ENCODE assay signal across 1 cellular context in the genomic region with DNA sequence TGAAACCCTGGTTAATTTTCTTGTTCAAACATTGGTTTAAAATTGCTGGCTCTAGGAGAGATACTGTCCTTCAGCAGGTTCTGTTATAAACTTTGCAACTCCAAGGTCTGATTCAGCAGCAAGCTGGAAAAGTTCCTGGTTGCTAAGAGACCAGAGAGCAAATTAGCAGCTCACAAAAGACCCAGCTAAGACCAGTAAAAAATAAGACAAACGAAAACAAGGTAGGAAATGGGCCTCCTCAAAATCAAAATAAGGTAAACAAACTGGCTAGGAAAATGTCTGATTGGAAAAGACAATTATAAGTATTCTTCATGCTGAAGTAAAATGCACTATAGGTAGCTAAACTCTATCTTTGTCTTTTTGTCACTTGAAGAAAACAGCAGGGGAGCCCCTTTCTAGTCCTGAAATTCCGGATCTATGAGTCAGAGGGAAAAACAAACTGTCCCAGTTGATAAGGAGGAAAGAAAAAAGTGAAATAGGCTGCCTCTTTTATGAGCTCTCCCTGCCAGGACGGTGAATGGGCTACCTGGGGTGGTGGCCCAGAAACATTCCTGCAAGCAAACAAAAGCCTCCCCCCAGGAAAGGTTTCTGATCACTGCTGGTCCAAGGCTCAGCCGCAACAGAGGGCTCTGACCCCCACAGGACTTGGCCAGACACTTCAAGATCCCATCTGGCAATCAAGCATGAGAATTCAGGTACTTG.
TF ChIP-seq lines count a peak whose summit lies in the region.

No MANE protein-coding gene starts in this region.

TF ChIP-seq in K562, 482 proteins besides CTCF, POLR2A, EP300 and RAD21 (continued from another document):
- TF ChIP-seq RNF219 (CRISPR knock-in tag; IDR thresholded peaks at IDR 0.05) (no peak), POLR3A (IDR thresholded peaks at IDR 0.05; ENCODE audit: borderline replicate concordance, extremely low read depth, insufficient read depth, insufficient read length) (no peak), GATAD2B (IDR thresholded peaks at IDR 0.05; ENCODE audit: borderline replicate concordance) (0 out of 2 replicates have a peak, but pooled peaks have one; percentile 39), ZBTB33 (CRISPR knock-in tag; IDR thresholded peaks at IDR 0.05) (no peak), ILF3 (IDR thresholded peaks at IDR 0.05; ENCODE audit: borderline replicate concordance) (no peak), FOXK2 (conservative IDR thresholded peaks at IDR 0.05 in 1 of 2, IDR thresholded peaks at IDR 0.05 in 1 of 2; ENCODE audit: low read depth in 2 of 2) (peak; percentile 22 to 41; a peak in 2 of 4 replicates), ZNF274 (IDR thresholded peaks at IDR 0.05; ENCODE audit: borderline replicate concordance, low read depth, low read length) (no peak), ZNF384 (IDR thresholded peaks at IDR 0.05; ENCODE audit: low read depth, low read length) (peak; percentile 26; the same call in 1 of the 2 replicates), KDM1A (IDR thresholded peaks at IDR 0.05) (peak in 1 of 2 experiments; percentile 46; a peak in 1 of 4 replicates), HNRNPLL (IDR thresholded peaks at IDR 0.05; ENCODE audit: low read depth, low read length, poor library complexity, severe bottlenecking) (no peak), LEF1 (IDR thresholded peaks at IDR 0.05) (0 out of 2 replicates have a peak, but pooled peaks have one; percentile 41), ATF2 (CRISPR knock-in tag; IDR thresholded peaks at IDR 0.05) (no peak), FOXJ3 (CRISPR knock-in tag; IDR thresholded peaks at IDR 0.05) (no peak), HDAC2 (IDR thresholded peaks at IDR 0.05) (peak; percentile 41; the same call in 1 of the 2 replicates), CEBPB (tag; IDR thresholded peaks at IDR 0.05) (no peak), FOS (IDR thresholded peaks at IDR 0.05; ENCODE audit: extremely low read depth, insufficient read length) (peak; percentile 20), ZNF655 (CRISPR knock-in tag; IDR thresholded peaks at IDR 0.05) (no peak)
- TF ChIP-seq, protein P1, sequence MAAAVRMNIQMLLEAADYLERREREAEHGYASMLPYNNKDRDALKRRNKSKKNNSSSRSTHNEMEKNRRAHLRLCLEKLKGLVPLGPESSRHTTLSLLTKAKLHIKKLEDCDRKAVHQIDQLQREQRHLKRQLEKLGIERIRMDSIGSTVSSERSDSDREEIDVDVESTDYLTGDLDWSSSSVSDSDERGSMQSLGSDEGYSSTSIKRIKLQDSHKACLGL (CRISPR knock-in tag; IDR thresholded peaks at IDR 0.05; ENCODE audit: borderline replicate concordance, poor library complexity, severe bottlenecking): no peak
- TF ChIP-seq, protein P2, sequence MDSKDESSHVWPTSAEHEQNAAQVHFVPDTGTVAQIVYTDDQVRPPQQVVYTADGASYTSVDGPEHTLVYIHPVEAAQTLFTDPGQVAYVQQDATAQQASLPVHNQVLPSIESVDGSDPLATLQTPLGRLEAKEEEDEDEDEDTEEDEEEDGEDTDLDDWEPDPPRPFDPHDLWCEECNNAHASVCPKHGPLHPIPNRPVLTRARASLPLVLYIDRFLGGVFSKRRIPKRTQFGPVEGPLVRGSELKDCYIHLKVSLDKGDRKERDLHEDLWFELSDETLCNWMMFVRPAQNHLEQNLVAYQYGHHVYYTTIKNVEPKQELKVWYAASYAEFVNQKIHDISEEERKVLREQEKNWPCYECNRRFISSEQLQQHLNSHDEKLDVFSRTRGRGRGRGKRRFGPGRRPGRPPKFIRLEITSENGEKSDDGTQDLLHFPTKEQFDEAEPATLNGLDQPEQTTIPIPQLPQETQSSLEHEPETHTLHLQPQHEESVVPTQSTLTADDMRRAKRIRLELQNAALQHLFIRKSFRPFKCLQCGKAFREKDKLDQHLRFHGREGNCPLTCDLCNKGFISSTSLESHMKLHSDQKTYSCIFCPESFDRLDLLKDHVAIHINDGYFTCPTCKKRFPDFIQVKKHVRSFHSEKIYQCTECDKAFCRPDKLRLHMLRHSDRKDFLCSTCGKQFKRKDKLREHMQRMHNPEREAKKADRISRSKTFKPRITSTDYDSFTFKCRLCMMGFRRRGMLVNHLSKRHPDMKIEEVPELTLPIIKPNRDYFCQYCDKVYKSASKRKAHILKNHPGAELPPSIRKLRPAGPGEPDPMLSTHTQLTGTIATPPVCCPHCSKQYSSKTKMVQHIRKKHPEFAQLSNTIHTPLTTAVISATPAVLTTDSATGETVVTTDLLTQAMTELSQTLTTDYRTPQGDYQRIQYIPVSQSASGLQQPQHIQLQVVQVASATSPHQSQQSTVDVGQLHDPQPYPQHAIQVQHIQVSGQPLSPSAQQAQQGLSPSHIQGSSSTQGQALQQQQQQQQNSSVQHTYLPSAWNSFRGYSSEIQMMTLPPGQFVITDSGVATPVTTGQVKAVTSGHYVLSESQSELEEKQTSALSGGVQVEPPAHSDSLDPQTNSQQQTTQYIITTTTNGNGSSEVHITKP (IDR thresholded peaks at IDR 0.05; ENCODE audit: partially characterized antibody): peak; percentile 24
